8 cellular contexts compared by ENCODE assay signal in the genomic region with DNA sequence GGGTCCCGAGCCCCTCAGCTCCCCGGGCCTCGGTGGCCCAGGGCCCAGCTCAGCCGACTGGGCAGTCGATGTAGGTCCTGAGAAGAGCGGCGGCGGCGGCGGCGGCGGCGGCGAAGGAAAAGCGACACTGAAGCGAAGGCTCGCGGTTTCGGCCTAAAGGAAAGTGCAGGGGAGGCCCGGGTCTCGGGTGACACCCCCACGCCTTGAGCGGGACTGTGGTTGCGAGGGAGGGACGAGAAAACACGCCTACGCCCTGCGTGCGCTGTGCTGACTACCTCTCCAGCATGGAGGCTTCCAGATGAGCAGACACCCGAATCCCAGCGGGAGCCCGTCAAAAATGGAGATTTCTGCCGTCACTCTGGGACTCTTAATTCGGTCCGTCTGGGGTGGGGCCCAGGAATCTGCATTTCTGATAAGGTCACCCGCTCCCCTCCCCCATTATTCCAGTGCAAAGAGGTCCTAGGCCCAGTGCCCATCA. TPM values are rescaled to one million over a fixed set of nuclear protein-coding genes. Genes with fewer than 3 reads are reported as not detected.
DNase-seq lines count a peak whose midpoint lies in the region; ATAC-seq and TF ChIP-seq lines count a peak whose summit lies in the region.

No MANE protein-coding gene starts in this region.

- H3K4me3 ChIP-seq in DOHH2 (ENCODE audit: low read length) (peak overlapping the region; percentile 96), SJCRH30 (peak overlapping the region; percentile 97), ovary (peak overlapping the region; percentile 88), thyroid gland (replicated peaks in 1 of 3) (peak overlapping the region; percentile 27 to 78 (median 66))

- H3K4me1 Mint-ChIP-seq in glutamatergic neuron (ENCODE audit: low read depth, unreplicated experiment): peaks cover 7% of the 10 kb centered on the region

- no peaks in the 10 kb centered on the region for H3K27me3 ChIP-seq in DOHH2 (ENCODE audit: control insufficient read depth, low read length)
- no peaks in the 10 kb centered on the region for H3K27me3 ChIP-seq in SJCRH30
- no peaks in the 10 kb centered on the region for H3K27me3 ChIP-seq in ovary
- no peaks in the 10 kb centered on the region for H3K27me3 ChIP-seq in thyroid gland

- TF ChIP-seq POLR2A in ovary (IDR thresholded peaks at IDR 0.05) (peak; percentile 19), thyroid gland (IDR thresholded peaks at IDR 0.05) (peak in 1 of 2 donors; percentile 60)

- peak overlapping the region; percentile 90 for H3K4me2 ChIP-seq in DOHH2 (ENCODE audit: low read length)

- peak; percentile 24 for ATAC-seq in GM21737 (IDR thresholded peaks at IDR 0.05; ENCODE audit: unreplicated experiment)

- no peak for TF ChIP-seq EP300 in ovary (IDR thresholded peaks at IDR 0.05)

- peak overlapping the region; percentile 85 for H3K27ac ChIP-seq in DOHH2 (ENCODE audit: low read depth, low read length)
- H3K27ac ChIP-seq in SJCRH30: peak overlapping the region; percentile 92
- peak overlapping the region; percentile 97 to 99 for H3K27ac ChIP-seq in ovary
- H3K27ac ChIP-seq in thyroid gland: peak overlapping the region; percentile 96 to 99 (median 97)

- H3F3A ChIP-seq in DOHH2 (ENCODE audit: control insufficient read depth, insufficient read depth): peaks cover 11% of the 10 kb centered on the region

- no peaks in the 10 kb centered on the region for H3K9me2 ChIP-seq in DOHH2 (replicated peaks; ENCODE audit: control insufficient read depth, low read length)

- TF ChIP-seq CTCF in DOHH2 (IDR thresholded peaks at IDR 0.05; ENCODE audit: low read depth, low read length, poor library complexity, severe bottlenecking): no peak
- TF ChIP-seq CTCF in glutamatergic neuron (IDR thresholded peaks at IDR 0.05; ENCODE audit: partially characterized antibody, unreplicated experiment): no peak
- no peak for TF ChIP-seq CTCF in ovary (IDR thresholded peaks at IDR 0.05)
- no peak for TF ChIP-seq CTCF in thyroid gland (IDR thresholded peaks at IDR 0.05)

- intact Hi-C loops in ovary (cut with DNase I) (loop anchor here (10.0 kb wide), 3 partner anchors 223 to 413 kb away; partner anchors contain the start of gene FNBP1L (in 1 of the 4)), thyroid gland (cut with DNase I) (loop anchor here (10.0 kb wide), 3 partner anchors 223 to 543 kb away; partner anchors contain the start of gene FNBP1L)

- peak overlapping the region; percentile 89 for H3K4me3 Mint-ChIP-seq in glutamatergic neuron (ENCODE audit: unreplicated experiment)

- peak overlapping the region; percentile 59 for H3K27ac Mint-ChIP-seq in glutamatergic neuron (ENCODE audit: unreplicated experiment)

- peaks cover 4% of the 10 kb centered on the region for H3K79me2 ChIP-seq in DOHH2 (ENCODE audit: control insufficient read depth, low read length)

- no peaks in the 10 kb centered on the region for H4K20me1 ChIP-seq in DOHH2 (ENCODE audit: control insufficient read depth, insufficient read depth, low read depth, low read length)

- H3K27me3 Mint-ChIP-seq in glutamatergic neuron (ENCODE audit: unreplicated experiment): peaks cover 13% of the 10 kb centered on the region

- H3K36me3 ChIP-seq in DOHH2 (ENCODE audit: control insufficient read depth, low read length) (peaks cover 9% of the 10 kb centered on the region), SJCRH30 (no peaks in the 10 kb centered on the region), ovary (no peaks in the 10 kb centered on the region), thyroid gland (no peaks in the 10 kb centered on the region)

- H3K36me3 Mint-ChIP-seq in glutamatergic neuron (ENCODE audit: unreplicated experiment): peaks cover 5% of the 10 kb centered on the region

- H3K9me3 Mint-ChIP-seq in glutamatergic neuron (ENCODE audit: unreplicated experiment): peaks cover 24% of the 10 kb centered on the region

- DNase-seq in KG1 (lab: John Stamatoyannopoulos, UW): peak; percentile 70
- DNase-seq in SJCRH30: peak; percentile 82 to 87
- DNase-seq in activated naive CD4-positive, alpha-beta T cell treated with anti-CD3 and anti-CD28 coated beads, Interleukin-2, amount 50 U/mL, for 16 hours: peak; percentile 71
- peak; percentile 73 for DNase-seq in glutamatergic neuron
- peak; percentile 67 to 80 (median 79) for DNase-seq in ovary
- peak; percentile 69 to 76 for DNase-seq in thyroid gland

- WGBS in ovary, 3 donors: 0 to 1% (median 0%) methylated on average over 35 to 36 of the region's 36 CpGs
- WGBS in thyroid gland, 2 donors: 0 to 1% methylated on average over 27 to 30 of the region's 36 CpGs

- H3K9me3 ChIP-seq in DOHH2 (ENCODE audit: control insufficient read depth, insufficient read depth, low read length): no peaks in the 10 kb centered on the region
- peaks cover 5% of the 10 kb centered on the region; the same call in 1 of the 2 replicates for H3K9me3 ChIP-seq in SJCRH30 (replicated peaks)
- H3K9me3 ChIP-seq in ovary: no peaks in the 10 kb centered on the region
- no peaks in the 10 kb centered on the region for H3K9me3 ChIP-seq in thyroid gland

- H3K4me1 ChIP-seq in DOHH2 (ENCODE audit: control insufficient read depth, low read length) (peaks cover 36% of the 10 kb centered on the region), SJCRH30 (peaks cover 8% of the 10 kb centered on the region), ovary (ENCODE audit: insufficient read depth) (peaks cover 4% of the 10 kb centered on the region), thyroid gland (peaks cover 6 to 9% of the 10 kb centered on the region in 2 donors)

RNA-seq across cellular contexts. Expression of gene DNTTIP2, which starts 31.2 kb away (rescaled TPM):
- total RNA-seq in SJCRH30 (2014; rRNA removed; shearing (Covaris generic)): 64.7 and 79.8 TPM in 2 replicates
- 54.0 TPM for total RNA-seq in glutamatergic neuron (ENCODE audit: unreplicated experiment)
- 10 to 100 TPM; 17.8 to 60.0 (median 42.0) TPM for total RNA-seq in ovary
- 10 to 100 TPM; 25.7 to 27.9 TPM for polyA plus RNA-seq in ovary
- 10 to 100 TPM; 21.9 to 32.0 (median 27.2) TPM for total RNA-seq in thyroid gland

Comparison
In these comparisons a context has a peak if more than half of its experiments do, and no peak if none do; other contexts are left out.
1. Peak in every context shown above with its lines: DNase-seq, ATAC-seq, H3K4me3 ChIP-seq and H3K27ac ChIP-seq.